In genomic region chr13:19056984-19057490, GRCh38 we compare ENCODE assay signal across 21 cellular contexts.
"Had no signal": no experiment of that assay in that cellular context is flagged by ENCODE, and none has a peak within 500 bp of the region (broad histone marks: within the 10 kb centered on the region; RNA-seq: fewer than 3 reads in every experiment).

No MANE protein-coding gene starts in this region.

- DNase-seq: colonic mucosa; cortex of kidney; effector CD8-positive, alpha-beta T cell; effector memory CD8-positive, alpha-beta T cell; esophagus squamous epithelium; foreskin fibroblast; foreskin melanocyte; gastrocnemius medialis; glutamatergic neuron; head of caudate nucleus; heart right ventricle; hippocampal formation; left cardiac atrium; left ventricle myocardium superior; lower lobe of right lung; mammary epithelial cell; mesendoderm; midbrain; mucosa of descending colon; naive B cell had no signal

- H3K27ac ChIP-seq: colonic mucosa, esophagus squamous epithelium, gastrocnemius medialis, heart right ventricle, left lung, lower lobe of right lung had no signal

- H3K4me3 ChIP-seq: colonic mucosa, esophagus squamous epithelium, gastrocnemius medialis, heart right ventricle, left lung, lower lobe of right lung, mucosa of descending colon had no signal

- H3K27me3 ChIP-seq: colonic mucosa, esophagus squamous epithelium, gastrocnemius medialis, left lung had no signal

- ATAC-seq: effector memory CD8-positive, alpha-beta T cell; gastrocnemius medialis; heart right ventricle; left cardiac atrium; left lung; left ventricle myocardium superior; lower lobe of right lung; mucosa of descending colon had no signal

- H3K9me3 ChIP-seq: colonic mucosa, gastrocnemius medialis, lower lobe of right lung had no signal

- H3K36me3 ChIP-seq: colonic mucosa, esophagus squamous epithelium, gastrocnemius medialis, heart right ventricle, left lung, lower lobe of right lung had no signal

- H3K4me1 ChIP-seq: colonic mucosa, esophagus squamous epithelium, gastrocnemius medialis, heart right ventricle, left lung, lower lobe of right lung had no signal
